In the genomic region with DNA sequence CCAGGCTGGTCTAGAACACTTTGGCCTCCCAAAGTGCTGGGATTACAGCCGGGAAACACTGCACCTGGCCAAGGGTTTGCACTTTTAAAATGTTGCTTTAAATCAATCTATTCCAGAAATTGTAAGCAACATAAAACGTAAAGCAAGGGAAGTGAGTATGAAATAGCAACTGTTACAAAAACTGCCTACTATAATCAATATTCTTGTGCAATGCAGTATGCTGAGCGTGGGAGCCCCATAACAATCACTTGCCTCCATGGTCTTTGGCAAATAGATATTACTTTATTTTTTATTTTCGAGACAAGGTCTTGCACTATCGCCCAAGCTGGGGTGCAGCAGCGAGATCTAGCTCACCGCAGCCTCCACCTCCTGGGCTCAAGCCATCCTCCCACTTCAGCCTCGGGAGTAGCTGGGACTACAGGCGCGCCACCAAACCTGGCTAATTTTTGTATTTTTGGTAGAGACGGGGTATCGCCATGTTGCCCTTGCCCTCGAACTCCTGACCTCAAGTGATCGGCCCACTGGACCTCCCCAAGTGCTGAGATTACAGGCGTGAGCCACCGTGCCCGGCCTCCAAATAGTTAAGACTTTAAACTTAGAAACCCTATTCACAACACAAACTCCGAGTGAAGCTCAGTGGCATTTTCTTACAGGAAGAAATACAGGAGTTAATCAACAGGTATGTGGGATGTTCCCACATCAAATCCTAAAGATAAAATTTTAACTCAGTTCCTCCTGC, we compare ENCODE assay signal across 8 cellular contexts. TPM values are rescaled to one million over a fixed set of nuclear protein-coding genes. Genes with fewer than 3 reads are reported as not detected.
DNase-seq lines count a peak whose midpoint lies in the region; ATAC-seq, FAIRE-seq and TF ChIP-seq lines count a peak whose summit lies in the region.

No MANE protein-coding gene starts in this region.

- H3K27me3 Mint-ChIP-seq in T-helper 17 cell = no peaks in the 10 kb centered on the region
- H3K27me3 Mint-ChIP-seq in natural killer cell treated with Interleukin-12 subunit alpha and Interleukin-12 subunit beta and Interleukin-15 and Interleukin-18, amount 100 ng/mL, for 72 hours = peaks cover 0 to 7% of the 10 kb centered on the region in 2 donors

- H3K27me3 ChIP-seq in H1 (replicated peaks in 1 of 4; ENCODE audit: control insufficient read depth in 3 of 4, extremely low read depth in 1 of 4, insufficient read depth in 3 of 4, low read length in 3 of 4) = no peaks in the 10 kb centered on the region

- peaks cover 9% of the 10 kb centered on the region for H3K36me3 Mint-ChIP-seq in T-helper 17 cell (ENCODE audit: low read depth)
- peaks cover 8% of the 10 kb centered on the region for H3K36me3 Mint-ChIP-seq in natural killer cell treated with Interleukin-12 subunit alpha and Interleukin-12 subunit beta and Interleukin-15 and Interleukin-18, amount 100 ng/mL, for 72 hours

- H3K9me3 ChIP-seq in T-helper 17 cell (ENCODE audit: control insufficient read depth, low read length, poor library complexity, severe bottlenecking) (peaks cover 3% of the 10 kb centered on the region), H1 (ENCODE audit: insufficient read depth in 2 of 2, low read depth in 1 of 2, low read length in 1 of 2) (peaks cover 0 to 3% of the 10 kb centered on the region in 2 experiments; a peak in 1 of 4 replicates)

- no peak overlapping the region for H4K91ac ChIP-seq in H1 (replicated peaks; ENCODE audit: insufficient read length, low read length)

- no peak for TF ChIP-seq RAD21 in H1 (IDR thresholded peaks at IDR 0.05 in 1 of 2, conservative IDR thresholded peaks at IDR 0.05 in 1 of 2; ENCODE audit: low read depth in 2 of 2, low read length in 2 of 2)

- POLR2A ChIA-PET in H1 (lab: Charles Lee; ENCODE audit: partially characterized antibody) = interaction anchor here (0.7 to 2.2 kb wide), 11 partner anchors 8 to 614 kb away, joined by 3 to 10 read pairs (median 4); a partner anchor contains a TSS

- 41% methylated on average over 18 of the region's 18 CpGs; no CpG with 5 or more reads in 1 of the 2 experiments for WGBS in H1 (ENCODE audit: extremely low coverage in 1 of 2, insufficient coverage in 1 of 2, insufficient read length in 1 of 2, insufficient replicate concordance in 2 of 2, low coverage in 1 of 2, low lambda C conversion rate in 2 of 2, missing lambda C conversion rate in 1 of 2), 2 experiments

- H3K9ac ChIP-seq in H1 (replicated peaks in 1 of 4; ENCODE audit: extremely low read depth in 1 of 4, low read depth in 3 of 4, low read length in 3 of 4) = peak overlapping the region; percentile 75 to 85 (median 77)

- H3K9me3 Mint-ChIP-seq in natural killer cell treated with Interleukin-12 subunit alpha and Interleukin-12 subunit beta and Interleukin-15 and Interleukin-18, amount 100 ng/mL, for 72 hours = no peaks in the 10 kb centered on the region

- peak overlapping the region; percentile 67 for H4K5ac ChIP-seq in H1 (ENCODE audit: insufficient read length, low read depth, low read length)

- TF ChIP-seq POLR2A in H1 (IDR thresholded peaks at IDR 0.05; ENCODE audit: control extremely low read depth in 1 of 2, low read depth in 2 of 2, low read length in 2 of 2) = no peak

- peaks cover 0 to 5% (median 1%) of the 10 kb centered on the region in 4 experiments; a peak in 2 of 7 replicates for H3K4me1 ChIP-seq in H1 (replicated peaks in 1 of 4; ENCODE audit: control insufficient read depth in 3 of 4, insufficient read depth in 4 of 4, low read length in 3 of 4)

- intact Hi-C loops in posterior vena cava (cut with DNase I) = no loop called here

- peak overlapping the region; percentile 70; the same call in 1 of the 2 replicates for H2AFZ ChIP-seq in H1 (ENCODE audit: low read length)

- H3K79me1 ChIP-seq in H1 (ENCODE audit: low read depth, low read length) = no peaks in the 10 kb centered on the region

- H2BK20ac ChIP-seq in H1 (ENCODE audit: low read length) = no peak overlapping the region

- H4K8ac ChIP-seq in H1 (ENCODE audit: extremely low read depth, insufficient read depth, low read length) = no peak overlapping the region

- peak overlapping the region; percentile 62 to 79 for H3K4me2 ChIP-seq in H1 (ENCODE audit: insufficient read depth in 1 of 2, low read depth in 2 of 2, low read length in 2 of 2)

- H3K27ac Mint-ChIP-seq in T-helper 17 cell = peak overlapping the region; percentile 100
- H3K27ac Mint-ChIP-seq in natural killer cell treated with Interleukin-12 subunit alpha and Interleukin-12 subunit beta and Interleukin-15 and Interleukin-18, amount 100 ng/mL, for 72 hours = peak overlapping the region; percentile 98

- H3K36me3 ChIP-seq in H1 (ENCODE audit: control insufficient read depth in 2 of 4, insufficient read depth in 4 of 4, low read length in 3 of 4) = no peaks in the 10 kb centered on the region; a peak in 2 of 8 replicates

- H3K4me3 Mint-ChIP-seq in T-helper 17 cell = peak overlapping the region; percentile 99
- H3K4me3 Mint-ChIP-seq in natural killer cell treated with Interleukin-12 subunit alpha and Interleukin-12 subunit beta and Interleukin-15 and Interleukin-18, amount 100 ng/mL, for 72 hours = peak overlapping the region; percentile 96

- H3K27ac ChIP-seq in H1 (ENCODE audit: low read depth, low read length) = peak overlapping the region; percentile 77; the same call in 1 of the 2 replicates

- H3K56ac ChIP-seq in H1 (replicated peaks; ENCODE audit: insufficient read length, low read depth, low read length) = peak overlapping the region; percentile 67

- CTCF ChIA-PET in H1 (lab: Charles Lee; ENCODE audit: partially characterized antibody) = interaction anchor here (0.7 to 1.1 kb wide), 2 partner anchors 19 to 126 kb away, joined by 3 read pairs; no protein-coding TSS in a partner anchor

- 0 out of 2 replicates have a peak overlapping the region, but pooled peaks have one; percentile 53 for H3K18ac ChIP-seq in H1 (ENCODE audit: extremely low read depth, low read length)

- H3K4me1 Mint-ChIP-seq in T-helper 17 cell = peaks cover 22% of the 10 kb centered on the region
- H3K4me1 Mint-ChIP-seq in natural killer cell treated with Interleukin-12 subunit alpha and Interleukin-12 subunit beta and Interleukin-15 and Interleukin-18, amount 100 ng/mL, for 72 hours (ENCODE audit: low read depth in 2 of 2) = peaks cover 14 to 31% of the 10 kb centered on the region in 2 donors

- peak in 2 of 3 experiments; percentile 48 to 72 for DNase-seq in NCI-H1417 (lab: John Stamatoyannopoulos, UW)
- no peak for DNase-seq in NCI-H1417 treated with DMSO at 0.1 percent for 48 hours (lab: John Stamatoyannopoulos, UW)
- no peak for DNase-seq in T-helper 17 cell
- DNase-seq in H1 (ENCODE audit: low read depth in 1 of 2, low spot score in 2 of 2) = no peak
- DNase-seq in natural killer cell treated with Interleukin-12 subunit alpha and Interleukin-12 subunit beta and Interleukin-15 and Interleukin-18, amount 100 ng/mL, for 72 hours (ENCODE audit: low spot score) = no peak
- no peak for DNase-seq in retina
- DNase-seq in posterior vena cava (ENCODE audit: low spot score) = no peak

- H2BK15ac ChIP-seq in H1 (ENCODE audit: low read length) = no peak overlapping the region

- H2BK120ac ChIP-seq in H1 (replicated peaks; ENCODE audit: low read depth, low read length) = no peak overlapping the region

- peak overlapping the region; percentile 98; the same call in 1 of the 2 replicates for H2BK5ac ChIP-seq in H1 (ENCODE audit: low read depth, low read length)

- no peak for FAIRE-seq in H1 (lab: Jason Lieb, UNC)

- no peak overlapping the region for H2AK5ac ChIP-seq in H1 (ENCODE audit: low read depth, low read length)

- no peak overlapping the region for H2BK12ac ChIP-seq in H1 (ENCODE audit: low read depth, low read length)

- H3K23ac ChIP-seq in H1 (ENCODE audit: insufficient read length) = no peak overlapping the region

- H3K79me2 ChIP-seq in H1 (ENCODE audit: control insufficient read depth in 1 of 2, insufficient read depth in 2 of 2, low read length in 2 of 2) = peaks cover 21 to 37% of the 10 kb centered on the region in 2 experiments

- no peak for TF ChIP-seq EP300 in H1 (IDR thresholded peaks at IDR 0.05; ENCODE audit: borderline replicate concordance in 1 of 2, low read depth in 2 of 2, low read length in 2 of 2)

- H4K20me1 ChIP-seq in H1 (replicated peaks in 1 of 2; ENCODE audit: control insufficient read depth in 1 of 2, insufficient read depth in 2 of 2, low read length in 2 of 2) = peaks cover 0 to 4% of the 10 kb centered on the region in 2 experiments

- H3K14ac ChIP-seq in H1 (ENCODE audit: insufficient read length) = no peak overlapping the region

- no peak for TF ChIP-seq CTCF in H1 (IDR thresholded peaks at IDR 0.05; ENCODE audit: control extremely low read depth in 1 of 3, insufficient read depth in 1 of 3, low read depth in 1 of 3, low read length in 3 of 3)

- H3K4me3 ChIP-seq in H1 (ENCODE audit: extremely low read depth in 1 of 4, insufficient read depth in 2 of 4, low read depth in 3 of 4, low read length in 4 of 4) = peak overlapping the region; percentile 76 to 99 (median 85)

- H3K23me2 ChIP-seq in H1 (ENCODE audit: low read depth, low read length) = no peaks in the 10 kb centered on the region; the same call in 1 of the 2 replicates

- peak overlapping the region; percentile 65 for H3K4ac ChIP-seq in H1 (replicated peaks; ENCODE audit: insufficient read length, low read depth, low read length)

- ATAC-seq in T-helper 17 cell = no peak
- ATAC-seq in natural killer cell treated with Interleukin-12 subunit alpha and Interleukin-12 subunit beta and Interleukin-15 and Interleukin-18, amount 100 ng/mL, for 72 hours = no peak
- no peak for ATAC-seq in GM21576 (IDR thresholded peaks at IDR 0.05; ENCODE audit: unreplicated experiment)

RNA-seq across cellular contexts. Expression of a gene that starts 1.2 kb away (rescaled TPM):
- total RNA-seq in T-helper 17 cell = 10 to 100 TPM; 56.9 to 80.5 TPM
- 38.3 and 39.7 TPM in 2 replicates for total RNA-seq in H1 (2021; fragmentation: NEBNext Ultra II Directional; extraction: Animal tissue kit (Norgen Biotek cat#: 25700))
- 13.0 and 17.7 TPM in 2 replicates for polyA plus RNA-seq in H1 (2011; rRNA removed)
- 14.2 TPM for polyA plus RNA-seq in H1 (2011; cell fraction: cytosol; rRNA removed)
- polyA plus RNA-seq in H1 (2011; cell fraction: nucleus; rRNA removed) = 22.4 TPM
- polyA plus RNA-seq in H1 (2012, experiment 1 of 2) = 16.5 to 22.7 TPM (median 20.5 TPM) in 4 replicates
- 1.2 TPM for polyA plus RNA-seq in H1 (2012, experiment 2 of 2)
- polyA plus RNA-seq in H1 (2013, experiment 1 of 2) = 24.8 TPM
- polyA plus RNA-seq in H1 (2013, experiment 2 of 2) = 23.8 TPM
- polyA minus RNA-seq in H1 (2011; rRNA and poly(A)+ RNA removed) = 34.3 and 61.4 TPM in 2 replicates
- 29.1 TPM for polyA minus RNA-seq in H1 (2011; cell fraction: cytosol; rRNA and poly(A)+ RNA removed)
- polyA minus RNA-seq in H1 (2011; cell fraction: nucleus; rRNA and poly(A)+ RNA removed) = 68.9 TPM
- 10 to 100 TPM; 38.9 to 55.8 TPM for total RNA-seq in natural killer cell treated with Interleukin-12 subunit alpha and Interleukin-12 subunit beta and Interleukin-15 and Interleukin-18, amount 100 ng/mL, for 72 hours
- total RNA-seq in posterior vena cava = 10 to 100 TPM; 32.1 to 34.0 TPM

Comparison
In these comparisons a context has a peak if more than half of its experiments do, and no peak if none do; other contexts are left out.
1. DNase-seq: peak in NCI-H1417 (2 of 3); none in NCI-H1417 treated with DMSO at 0.1 percent for 48 hours (single experiment), T-helper 17 cell (0 of 3), H1 (0 of 2), natural killer cell treated with Interleukin-12 subunit alpha and Interleukin-12 subunit beta and Interleukin-15 and Interleukin-18, amount 100 ng/mL, for 72 hours (single experiment), retina (single experiment) and posterior vena cava (single experiment).